ENCODE assay signal across 10 cellular contexts in the genomic region with DNA sequence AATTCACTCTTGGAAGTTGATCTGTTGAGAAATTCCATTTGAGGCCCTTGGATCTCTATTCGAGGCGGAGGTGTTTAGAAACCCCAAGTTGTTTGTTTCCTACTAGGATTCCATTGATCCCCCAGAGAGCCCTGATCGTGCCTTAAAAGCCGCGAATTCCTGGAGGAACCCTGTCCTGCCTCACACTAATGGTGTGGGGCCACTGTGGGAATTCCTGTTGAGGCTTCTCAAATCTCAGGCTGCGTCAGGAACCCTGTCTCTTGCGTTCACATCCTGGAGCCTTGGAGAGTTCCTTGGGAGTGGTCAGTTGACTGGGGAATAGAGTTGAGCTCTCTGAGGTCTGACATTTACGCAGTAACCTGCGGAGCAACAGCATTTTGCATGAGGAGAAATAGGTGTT. TPM values are rescaled to one million over a fixed set of nuclear protein-coding genes. Genes with fewer than 3 reads are reported as not detected.
DNase-seq lines count a peak whose midpoint lies in the region; ATAC-seq and TF ChIP-seq lines count a peak whose summit lies in the region.
"Had no signal": no experiment of that assay in that cellular context is flagged by ENCODE, and none has a peak within 500 bp of the region (broad histone marks: within the 10 kb centered on the region; RNA-seq: fewer than 3 reads in every experiment).

No MANE protein-coding gene starts in this region.

- H3K27me3 ChIP-seq in thoracic aorta (replicated peaks; ENCODE audit: insufficient read depth): no peaks in the 10 kb centered on the region
- H3K27me3 ChIP-seq: adrenal gland had no signal

- DNase-seq in activated T-cell treated with anti-CD3 and anti-CD28 coated beads, Interleukin-2, amount 50 U/mL, for 72 hours: no peak
- DNase-seq in activated T-cell treated with anti-CD3 and anti-CD28 coated beads, Interleukin-2, amount 50 U/mL, for 48 hours: no peak
- DNase-seq in choroid plexus epithelial cell (ENCODE audit: low read depth): no peak
- no peak for DNase-seq in thoracic aorta (ENCODE audit: low spot score)
- no peak for DNase-seq in GDM1 (lab: John Stamatoyannopoulos, UW)
- DNase-seq: adrenal gland, NCI-H510A had no signal

- TF ChIP-seq CTCF in choroid plexus epithelial cell (conservative IDR thresholded peaks at IDR 0.05; ENCODE audit: low read depth, low read length) (no peak), thoracic aorta (IDR thresholded peaks at IDR 0.05) (no peak)

- WGBS in mesodermal cell (ENCODE audit: insufficient coverage in 2 of 2), 2 experiments: 4 to 5% methylated on average over 4 to 9 of the region's 9 CpGs

- peaks cover 10% of the 10 kb centered on the region for H3K4me1 ChIP-seq in mesodermal cell (ENCODE audit: control insufficient read depth, insufficient read depth, low read length, poor library complexity, severe bottlenecking)
- H3K4me1 ChIP-seq in thoracic aorta (ENCODE audit: control insufficient read depth in 1 of 2, low read depth in 2 of 2): peaks cover 5 to 19% of the 10 kb centered on the region in 2 donors

- peak overlapping the region; percentile 75 to 92 for H3K4me3 Mint-ChIP-seq in activated T-cell treated with anti-CD3 and anti-CD28 coated beads, Interleukin-2, amount 50 U/mL, for 72 hours

- peaks cover 17% of the 10 kb centered on the region for H3K4me1 Mint-ChIP-seq in activated T-cell treated with anti-CD3 and anti-CD28 coated beads, Interleukin-2, amount 50 U/mL, for 72 hours (ENCODE audit: low read depth)

- no peaks in the 10 kb centered on the region for H3K36me3 ChIP-seq in mesodermal cell (ENCODE audit: control insufficient read depth, insufficient read depth, low read length)
- no peaks in the 10 kb centered on the region for H3K36me3 ChIP-seq in thoracic aorta
- H3K36me3 ChIP-seq: adrenal gland had no signal

- no peaks in the 10 kb centered on the region for H3K9me3 ChIP-seq in mesodermal cell (ENCODE audit: control insufficient read depth, low read length)
- no peaks in the 10 kb centered on the region for H3K9me3 ChIP-seq in thoracic aorta
- H3K9me3 ChIP-seq: adrenal gland had no signal

- H3K4me3 ChIP-seq in choroid plexus epithelial cell (ENCODE audit: low read depth, low read length) (peak overlapping the region; percentile 15), mesodermal cell (ENCODE audit: extremely low read depth, insufficient read depth, low read length, poor library complexity, severe bottlenecking) (peak overlapping the region; percentile 64), thoracic aorta (peak overlapping the region; percentile 87)

- H3K36me3 Mint-ChIP-seq in activated T-cell treated with anti-CD3 and anti-CD28 coated beads, Interleukin-2, amount 50 U/mL, for 72 hours (ENCODE audit: insufficient read depth in 2 of 2): no peaks in the 10 kb centered on the region

- H3K9me3 Mint-ChIP-seq in activated T-cell treated with anti-CD3 and anti-CD28 coated beads, Interleukin-2, amount 50 U/mL, for 72 hours: no peaks in the 10 kb centered on the region

- H3K27ac Mint-ChIP-seq in activated T-cell treated with anti-CD3 and anti-CD28 coated beads, Interleukin-2, amount 50 U/mL, for 72 hours: no peak overlapping the region

- ATAC-seq in activated T-cell treated with anti-CD3 and anti-CD28 coated beads, Interleukin-2, amount 50 U/mL, for 72 hours (replicated peaks in 1 of 2): no peak
- ATAC-seq in thoracic aorta (ENCODE audit: insufficient number of reproducible peaks, low FRiP score, low read depth) (no peak), GM18511 (IDR thresholded peaks at IDR 0.05; ENCODE audit: unreplicated experiment) (no peak), HG03139 (IDR thresholded peaks at IDR 0.05; ENCODE audit: unreplicated experiment) (no peak)

- peaks cover 36% of the 10 kb centered on the region for H3K27me3 Mint-ChIP-seq in activated T-cell treated with anti-CD3 and anti-CD28 coated beads, Interleukin-2, amount 50 U/mL, for 72 hours (ENCODE audit: low read depth)

- H3K27ac ChIP-seq in mesodermal cell (ENCODE audit: low read depth, low read length, severe bottlenecking) (no peak overlapping the region), thoracic aorta (peak overlapping the region in 1 of 2 donors; percentile 9)

RNA-seq across cellular contexts. Expression of a gene that starts 1.2 kb away (rescaled TPM):
- 1 to 10 TPM in 1 of 2 donors, under 1 TPM in 1; 0.79 to 1.1 TPM for total RNA-seq in activated T-cell treated with anti-CD3 and anti-CD28 coated beads, Interleukin-2, amount 50 U/mL, for 72 hours
- polyA plus RNA-seq in mesodermal cell (2013, experiment 1 of 2): 0.85 TPM
- polyA plus RNA-seq in mesodermal cell (2013, experiment 2 of 2): 2.4 TPM
- 10 to 100 TPM in 1 of 2 donors, 1 to 10 TPM in 1; 3.8 to 14.0 TPM for total RNA-seq in thoracic aorta

RNA-seq across cellular contexts. Expression of a gene that starts 34.6 kb away (rescaled TPM):
- total RNA-seq in activated T-cell treated with anti-CD3 and anti-CD28 coated beads, Interleukin-2, amount 50 U/mL, for 72 hours: not detected
- 0.52 TPM for polyA plus RNA-seq in mesodermal cell (2013, experiment 1 of 2)
- polyA plus RNA-seq in mesodermal cell (2013, experiment 2 of 2): 0.30 TPM
- 10 to 100 TPM; 27.7 to 31.0 TPM for total RNA-seq in thoracic aorta

Comparison
In these comparisons a context has a peak if more than half of its experiments do, and no peak if none do; other contexts are left out.
1. H3K4me3 ChIP-seq: peak in every context shown above with its lines; median percentile 87 in thoracic aorta; 64 in mesodermal cell; 15 in choroid plexus epithelial cell.
2. RNA of a gene that starts 34.6 kb away (total RNA-seq): 27.7 to 31.0 TPM in thoracic aorta; not detected in activated T-cell treated with anti-CD3 and anti-CD28 coated beads, Interleukin-2, amount 50 U/mL, for 72 hours; every median in the first group is over 10 times any median in the second.